8 cellular contexts compared by ENCODE assay signal in the genomic region with DNA sequence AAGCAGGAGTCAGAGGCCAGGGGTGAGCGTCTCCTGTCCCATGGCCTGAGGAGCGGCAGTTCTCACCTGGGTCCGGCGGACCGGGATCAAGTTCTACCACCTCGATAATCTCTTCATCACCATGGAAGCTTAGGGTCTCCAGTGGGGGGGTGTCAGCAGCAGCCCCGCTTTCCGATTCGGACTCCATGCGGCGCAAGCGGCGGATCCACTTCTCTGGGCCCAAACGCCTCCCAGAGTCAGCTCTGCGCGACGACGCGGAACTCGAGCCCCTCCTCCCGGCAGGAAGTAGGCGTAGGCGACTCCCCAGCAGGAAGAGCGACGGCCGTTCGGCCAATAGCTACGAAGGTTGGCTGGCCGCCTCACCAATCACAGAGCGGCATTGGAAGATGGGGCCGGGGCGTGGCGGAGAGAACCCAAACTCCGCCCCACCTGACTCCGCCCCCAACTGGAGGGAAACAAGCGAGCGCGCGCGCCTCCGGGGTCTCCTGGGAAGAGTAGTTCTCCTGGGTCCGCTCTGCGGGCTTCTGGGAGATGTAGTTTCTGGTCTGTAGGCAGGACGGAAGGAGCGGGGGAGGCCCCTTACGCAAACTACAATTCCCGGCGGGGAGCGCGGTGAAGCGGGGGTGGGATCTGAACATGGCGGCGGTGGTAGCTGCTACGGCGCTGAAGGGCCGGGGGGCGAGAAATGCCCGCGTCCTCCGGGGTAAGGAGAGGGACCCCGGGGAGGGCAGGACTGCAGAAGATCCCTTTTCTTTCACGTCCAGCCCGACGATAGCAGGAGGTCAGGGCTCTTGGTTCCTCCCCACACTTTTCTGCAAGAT. TPM values are rescaled to one million over a fixed set of nuclear protein-coding genes. Genes with fewer than 3 reads are reported as not detected.
A peak's percentile ranks its signal among the peaks of the same experiment; 100 is the strongest.
DNase-seq lines count a peak whose midpoint lies in the region; ATAC-seq and TF ChIP-seq lines count a peak whose summit lies in the region.

A gene with protein sequence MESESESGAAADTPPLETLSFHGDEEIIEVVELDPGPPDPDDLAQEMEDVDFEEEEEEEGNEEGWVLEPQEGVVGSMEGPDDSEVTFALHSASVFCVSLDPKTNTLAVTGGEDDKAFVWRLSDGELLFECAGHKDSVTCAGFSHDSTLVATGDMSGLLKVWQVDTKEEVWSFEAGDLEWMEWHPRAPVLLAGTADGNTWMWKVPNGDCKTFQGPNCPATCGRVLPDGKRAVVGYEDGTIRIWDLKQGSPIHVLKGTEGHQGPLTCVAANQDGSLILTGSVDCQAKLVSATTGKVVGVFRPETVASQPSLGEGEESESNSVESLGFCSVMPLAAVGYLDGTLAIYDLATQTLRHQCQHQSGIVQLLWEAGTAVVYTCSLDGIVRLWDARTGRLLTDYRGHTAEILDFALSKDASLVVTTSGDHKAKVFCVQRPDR (minus strand): TSS at position 238 of the 821 bp plus-strand sequence. CDS start 51 bp downstream, at position 187.
A gene with protein sequence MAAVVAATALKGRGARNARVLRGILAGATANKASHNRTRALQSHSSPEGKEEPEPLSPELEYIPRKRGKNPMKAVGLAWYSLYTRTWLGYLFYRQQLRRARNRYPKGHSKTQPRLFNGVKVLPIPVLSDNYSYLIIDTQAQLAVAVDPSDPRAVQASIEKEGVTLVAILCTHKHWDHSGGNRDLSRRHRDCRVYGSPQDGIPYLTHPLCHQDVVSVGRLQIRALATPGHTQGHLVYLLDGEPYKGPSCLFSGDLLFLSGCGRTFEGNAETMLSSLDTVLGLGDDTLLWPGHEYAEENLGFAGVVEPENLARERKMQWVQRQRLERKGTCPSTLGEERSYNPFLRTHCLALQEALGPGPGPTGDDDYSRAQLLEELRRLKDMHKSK (plus strand): TSS at position 620 of the 821 bp plus-strand sequence. CDS start 17 bp downstream, at position 637.

- peak; percentile 89 for ATAC-seq in CD8-positive, alpha-beta T cell
- ATAC-seq in GM19467 (IDR thresholded peaks at IDR 0.05; ENCODE audit: unreplicated experiment) (peak; percentile 87), lower lobe of right lung (peak; percentile 95 to 96)

- H3K27ac Mint-ChIP-seq in CD8-positive, alpha-beta T cell: peak within 1 kb of the TSS; percentile 92

- CTCF ChIA-PET in CD8-positive, alpha-beta T cell (lab: Charles Lee): interaction anchor here (0.6 to 8.3 kb wide), 14 partner anchors 9 to 196 kb away, joined by 3 to 340 read pairs (median 6); a partner anchor contains a TSS

- H3K4me1 Mint-ChIP-seq in CD8-positive, alpha-beta T cell (ENCODE audit: low read depth): peaks cover 50% of the 10 kb centered on the region

- peaks cover 36% of the 10 kb centered on the region for H3K36me3 ChIP-seq in CD8-positive, alpha-beta T cell (ENCODE audit: insufficient read depth, low read length)
- peaks cover 59% of the 10 kb centered on the region for H3K36me3 ChIP-seq in lower lobe of right lung

- H3K4me3 ChIP-seq in CD8-positive, alpha-beta T cell (ENCODE audit: low read depth, low read length): peak within 1 kb of the TSS; percentile 82
- peak within 1 kb of the TSS; percentile 78 for H3K4me3 ChIP-seq in lower lobe of right lung

- peaks cover 54% of the 10 kb centered on the region for H3K36me3 Mint-ChIP-seq in CD8-positive, alpha-beta T cell

- no peaks in the 10 kb centered on the region for H3K9me3 ChIP-seq in CD8-positive, alpha-beta T cell (ENCODE audit: low read length)
- H3K9me3 ChIP-seq in lower lobe of right lung: no peaks in the 10 kb centered on the region

- peak; percentile 100 for DNase-seq in CD8-positive, alpha-beta T cell
- peak; percentile 85 for DNase-seq in HS-27A (ENCODE audit: low read depth)
- peak; percentile 97 for DNase-seq in NK-92 (lab: John Stamatoyannopoulos, UW; ENCODE audit: unreplicated experiment)
- DNase-seq in activated CD8-positive, alpha-beta memory T cell treated with anti-CD3 and anti-CD28 coated beads for 1 hour (ENCODE audit: extremely low read depth in 1 of 2, low read depth in 1 of 2): peak; percentile 99 to 100
- DNase-seq in effector CD4-positive, alpha-beta T cell: peak; percentile 100
- DNase-seq in lower lobe of right lung: peak; percentile 100
- peak; percentile 100 for DNase-seq in stimulated activated CD4-positive, alpha-beta T cell treated with anti-CD3 and anti-CD28 coated beads, TNF-alpha, amount 100 ng/mL, for 24 hours (ENCODE audit: low read depth in 3 of 3)

- TF ChIP-seq CTCF in CD8-positive, alpha-beta T cell (IDR thresholded peaks at IDR 0.05): no peak
- TF ChIP-seq CTCF in lower lobe of right lung (IDR thresholded peaks at IDR 0.05): peak; percentile 26

- peak within 1 kb of the TSS; percentile 92 for H3K4me3 Mint-ChIP-seq in CD8-positive, alpha-beta T cell

- no peaks in the 10 kb centered on the region for H3K9me3 Mint-ChIP-seq in CD8-positive, alpha-beta T cell

- POLR2A ChIA-PET in CD8-positive, alpha-beta T cell (lab: Charles Lee): interaction anchor here (0.6 to 5.6 kb wide), 17 partner anchors 11 to 402 kb away, joined by 3 to 58 read pairs (median 4); a partner anchor contains a TSS

- H3K27me3 ChIP-seq in CD8-positive, alpha-beta T cell (ENCODE audit: insufficient read depth, low read length): no peaks in the 10 kb centered on the region
- no peaks in the 10 kb centered on the region for H3K27me3 ChIP-seq in lower lobe of right lung (ENCODE audit: low read depth)

- intact Hi-C loops in CD8-positive, alpha-beta T cell (cut with DNase I, micrococcal nuclease): loop anchor here (1.0 to 10.0 kb wide), 15 partner anchors 16 to 1858 kb away; a partner anchor contains a TSS
- intact Hi-C loops in lower lobe of right lung (cut with DNase I): no loop called here

- H3K27ac ChIP-seq in CD8-positive, alpha-beta T cell (ENCODE audit: low read depth, low read length): peak within 1 kb of the TSS; percentile 81
- peak within 1 kb of the TSS; percentile 75 for H3K27ac ChIP-seq in lower lobe of right lung

- H3K27me3 Mint-ChIP-seq in CD8-positive, alpha-beta T cell (ENCODE audit: low read depth): no peaks in the 10 kb centered on the region

- H3K4me1 ChIP-seq in CD8-positive, alpha-beta T cell (ENCODE audit: insufficient read depth, low read length): peaks cover 31% of the 10 kb centered on the region
- peaks cover 48% of the 10 kb centered on the region for H3K4me1 ChIP-seq in lower lobe of right lung

RNA-seq across cellular contexts. Expression of the first gene that starts in this region (rescaled TPM):
- total RNA-seq in CD8-positive, alpha-beta T cell: 10 to 100 TPM; 44.7 to 50.4 TPM
- 58.8 TPM for total RNA-seq in lower lobe of right lung

RNA-seq across cellular contexts. Expression of the second gene that starts in this region (rescaled TPM):
- total RNA-seq in CD8-positive, alpha-beta T cell: 1 to 10 TPM; 7.1 to 7.2 TPM
- total RNA-seq in lower lobe of right lung: 65.8 TPM

Comparison
In these comparisons a context has a peak if more than half of its experiments do, and no peak if none do; other contexts are left out.
1. Peak in every context shown above with its lines: DNase-seq, ATAC-seq, H3K4me3 ChIP-seq and H3K27ac ChIP-seq.